27 cellular contexts compared by ENCODE assay signal in genomic region chr4:19002170-19002569, GRCh38.
"Had no signal": no experiment of that assay in that cellular context is flagged by ENCODE, and none has a peak within 500 bp of the region (broad histone marks: within the 10 kb centered on the region; RNA-seq: fewer than 3 reads in every experiment).

No MANE protein-coding gene starts in this region.

- H3K4me1 Mint-ChIP-seq: stimulated activated naive B cell treated with anti-CD40 and anti-IgM and Interleukin-4, amounts not matched to agents 10 μg/mL and 1 μg/mL and 100 μg/mL, for 72 hours had no signal

- H3K36me3 ChIP-seq: brain microvascular endothelial cell, pancreas, right atrium auricular region, stomach, thyroid gland, upper lobe of right lung had no signal

- H3K27ac ChIP-seq: brain microvascular endothelial cell, coronary artery, dorsolateral prefrontal cortex, pancreas, right atrium auricular region, stomach, thyroid gland, upper lobe of right lung had no signal

- H3K27me3 Mint-ChIP-seq: activated CD4-positive, alpha-beta memory T cell treated with anti-CD3 and anti-CD28 coated beads for 36 hours; stimulated activated naive B cell treated with anti-CD40 and anti-IgM and Interleukin-4, amounts not matched to agents 10 μg/mL and 1 μg/mL and 100 μg/mL, for 72 hours had no signal

- H3K27ac Mint-ChIP-seq: activated CD4-positive, alpha-beta memory T cell treated with anti-CD3 and anti-CD28 coated beads for 36 hours; nephron; stimulated activated naive B cell treated with anti-CD40 and anti-IgM and Interleukin-4, amounts not matched to agents 10 μg/mL and 1 μg/mL and 100 μg/mL, for 72 hours; T-helper 2 cell treated with Interferon-gamma antibody and Interleukin-4, amounts not matched to agents 5 μg/mL and 100 μg/mL, for 36 hours had no signal

- DNase-seq: activated CD4-positive, alpha-beta memory T cell treated with anti-CD3 and anti-CD28 coated beads for 36 hours; activated CD4-positive, alpha-beta T cell treated with anti-CD3 and anti-CD28 coated beads for 48 hours; activated CD8-positive, alpha-beta memory T cell treated with anti-CD3 and anti-CD28 coated beads, Interleukin-2, amount 50 U/mL, for 4 hours; activated gamma-delta T cell treated with Interleukin-2 at 50 U/mL for 16 hours; activated naive CD4-positive, alpha-beta T cell treated with anti-CD3 and anti-CD28 coated beads, Interleukin-2, amount 50 U/mL, for 16 hours; activated T-cell treated with anti-CD3 and anti-CD28 coated beads, Interleukin-2, amount 50 U/mL, for 1 hour; amniotic stem cell; brain microvascular endothelial cell; dorsolateral prefrontal cortex; effector memory CD4-positive, alpha-beta T cell; left cardiac atrium; left ventricle myocardium superior; nucleus accumbens; pancreas; stimulated activated CD4-positive, alpha-beta T cell treated with anti-CD3 and anti-CD28 coated beads, Interleukin-15, amount 100 ng/mL, for 24 hours; stimulated activated CD4-positive, alpha-beta T cell treated with anti-CD3 and anti-CD28 coated beads, Interleukin-2, amount 100 ng/mL, for 24 hours; stimulated activated naive B cell treated with anti-CD40 and anti-IgM and Interleukin-4, amounts not matched to agents 10 μg/mL and 1 μg/mL and 100 μg/mL, for 72 hours; stomach; thyroid gland; upper lobe of right lung had no signal

- H3K4me3 Mint-ChIP-seq: activated CD4-positive, alpha-beta memory T cell treated with anti-CD3 and anti-CD28 coated beads for 36 hours; nephron; stimulated activated naive B cell treated with anti-CD40 and anti-IgM and Interleukin-4, amounts not matched to agents 10 μg/mL and 1 μg/mL and 100 μg/mL, for 72 hours; T-helper 2 cell treated with Interferon-gamma antibody and Interleukin-4, amounts not matched to agents 5 μg/mL and 100 μg/mL, for 36 hours had no signal

- H3K27me3 ChIP-seq: brain microvascular endothelial cell, dorsolateral prefrontal cortex, pancreas, right atrium auricular region, stomach, thyroid gland, upper lobe of right lung had no signal

- FAIRE-seq: astrocyte, frontal cortex, keratinocyte, pancreas had no signal

- H3K9me3 ChIP-seq: pancreas, right atrium auricular region, thyroid gland, upper lobe of right lung had no signal

- H3K4me3 ChIP-seq: coronary artery, dorsolateral prefrontal cortex, pancreas, right atrium auricular region, stomach, thyroid gland, upper lobe of right lung had no signal

- H3K36me3 Mint-ChIP-seq: activated CD4-positive, alpha-beta memory T cell treated with anti-CD3 and anti-CD28 coated beads for 36 hours had no signal

- H3K4me1 ChIP-seq: pancreas, right atrium auricular region, stomach, thyroid gland, upper lobe of right lung had no signal
